In genomic region chr1:186210258-186210657, GRCh38 we compare ENCODE assay signal across 24 cellular contexts.
"Had no signal": no experiment of that assay in that cellular context is flagged by ENCODE, and none has a peak within 500 bp of the region (broad histone marks: within the 10 kb centered on the region; RNA-seq: fewer than 3 reads in every experiment).

No MANE protein-coding gene starts in this region.

- H3K36me3 ChIP-seq: cardiac muscle cell, heart left ventricle, left ventricle myocardium inferior, ovary, thyroid gland, upper lobe of right lung had no signal

- H3K27me3 ChIP-seq: cardiac muscle cell, heart left ventricle, ovary, thyroid gland, upper lobe of right lung had no signal

- H3K4me3 ChIP-seq: cardiac muscle cell, heart left ventricle, left ventricle myocardium inferior, ovary, psoas muscle, skin epidermis, thyroid gland, upper lobe of right lung had no signal

- H3K9me3 ChIP-seq: heart left ventricle, left ventricle myocardium inferior, ovary, psoas muscle, thyroid gland, upper lobe of right lung had no signal

- H3K4me1 ChIP-seq: psoas muscle, thyroid gland, upper lobe of right lung had no signal

- FAIRE-seq: endometrium had no signal

- DNase-seq: activated CD4-positive, alpha-beta T cell treated with anti-CD3 and anti-CD28 coated beads, Interleukin-2, amount 10 ng/mL, durations not matched to agents 7 days and 5 days; activated CD8-positive, alpha-beta memory T cell treated with anti-CD3 and anti-CD28 coated beads, Interleukin-2, amount 10 ng/mL, durations not matched to agents 7 days and 5 days; activated CD8-positive, alpha-beta T cell treated with anti-CD3 and anti-CD28 coated beads for 36 hours; activated effector memory CD4-positive, alpha-beta T cell treated with anti-CD3 and anti-CD28 coated beads, Interleukin-2, amount 50 U/mL, for 16 hours; activated naive CD4-positive, alpha-beta T cell treated with anti-CD3 and anti-CD28 coated beads, Interleukin-2, amount 50 U/mL, for 16 hours; activated naive CD8-positive, alpha-beta T cell treated with anti-CD3 and anti-CD28 coated beads, Interleukin-2, amount 50 U/mL, for 24 hours; activated T-cell treated with anti-CD3 and anti-CD28 coated beads for 4 hours; effector CD4-positive, alpha-beta T cell; left ventricle myocardium inferior; midbrain; natural killer cell; ovary; psoas muscle; right cardiac atrium; stimulated activated CD4-positive, alpha-beta T cell treated with anti-CD3 and anti-CD28 coated beads, Interleukin-1b, Interleukin-23, amount 100 ng/mL, for 48 hours; substantia nigra; T-helper 17 cell; thyroid gland; upper lobe of right lung had no signal

- H3K27ac ChIP-seq: cardiac muscle cell, left ventricle myocardium inferior, ovary, psoas muscle, thyroid gland, VCaP had no signal
